In genomic region chr10:49309691-49310371, GRCh38 we compare ENCODE assay signal across 10 cellular contexts. TPM values are rescaled to one million over a fixed set of nuclear protein-coding genes. Genes with fewer than 3 reads are reported as not detected.
A peak's percentile ranks its signal among the peaks of the same experiment; 100 is the strongest.
DNase-seq lines count a peak whose midpoint lies in the region; ATAC-seq and TF ChIP-seq lines count a peak whose summit lies in the region.
"Had no signal": no experiment of that assay in that cellular context is flagged by ENCODE, and none has a peak within 500 bp of the region (broad histone marks: within the 10 kb centered on the region; RNA-seq: fewer than 3 reads in every experiment).

No MANE protein-coding gene starts in this region.

- no peak overlapping the region for H3K27ac ChIP-seq in CD4-positive, alpha-beta T cell (ENCODE audit: low read depth, low read length)

- H3K9me3 Mint-ChIP-seq in CD4-positive, alpha-beta T cell, result no peaks in the 10 kb centered on the region
- H3K9me3 Mint-ChIP-seq in immature natural killer cell, result peaks cover 0 to 2% (median 0%) of the 10 kb centered on the region in 6 donors

- DNase-seq in CD4-positive, alpha-beta T cell, result peak in 1 of 10 experiments; percentile 28
- DNase-seq in NOMO-1 treated with dmso at 0.1 percent for 144 hours (lab: John Stamatoyannopoulos, UW; ENCODE audit: unreplicated experiment) (peak; percentile 86), immature natural killer cell (peak; percentile 52 to 58 (median 56)), amygdala (lab: John Stamatoyannopoulos, UW) (no peak)
- DNase-seq in effector CD4-positive, alpha-beta T cell, result no peak
- DNase-seq: kidney, NCI-H1930 had no signal

- CTCF ChIA-PET in CD4-positive, alpha-beta T cell (lab: Charles Lee), result no interaction called here

- no peaks in the 10 kb centered on the region for H3K36me3 Mint-ChIP-seq in CD4-positive, alpha-beta T cell (ENCODE audit: low read depth)
- H3K36me3 Mint-ChIP-seq in immature natural killer cell, result peaks cover 0 to 10% (median 0%) of the 10 kb centered on the region in 3 donors

- POLR2A ChIA-PET in CD4-positive, alpha-beta T cell (lab: Charles Lee), result no interaction called here

- no peaks in the 10 kb centered on the region for H3K27me3 Mint-ChIP-seq in CD4-positive, alpha-beta T cell
- peaks cover 2 to 9% (median 7%) of the 10 kb centered on the region in 3 donors for H3K27me3 Mint-ChIP-seq in immature natural killer cell (ENCODE audit: low read depth in 3 of 3)

- H3K4me1 Mint-ChIP-seq in CD4-positive, alpha-beta T cell (ENCODE audit: low read depth), result peaks cover 9% of the 10 kb centered on the region
- H3K4me1 Mint-ChIP-seq in immature natural killer cell, result peaks cover 32 to 42% of the 10 kb centered on the region in 2 donors

- TF ChIP-seq CTCF in CD4-positive, alpha-beta T cell (IDR thresholded peaks at IDR 0.05), result no peak

- no peak overlapping the region for H3K27ac Mint-ChIP-seq in CD4-positive, alpha-beta T cell
- H3K27ac Mint-ChIP-seq in immature natural killer cell, result peak overlapping the region; percentile 81 to 90 (median 86)

- intact Hi-C loops in CD4-positive, alpha-beta T cell (cut with DNase I, micrococcal nuclease), result no loop called here

- H3K9me3 ChIP-seq in CD4-positive, alpha-beta T cell (ENCODE audit: control insufficient read depth, low read length), result no peaks in the 10 kb centered on the region

- no peaks in the 10 kb centered on the region for H3K27me3 ChIP-seq in CD4-positive, alpha-beta T cell (ENCODE audit: control insufficient read depth, insufficient read depth, low read length)

- ATAC-seq in CD4-positive, alpha-beta T cell (ENCODE audit: poor library complexity), result no peak
- ATAC-seq in GM19452 (IDR thresholded peaks at IDR 0.05; ENCODE audit: unreplicated experiment), result peak; percentile 51
- ATAC-seq in GM21515 (IDR thresholded peaks at IDR 0.05; ENCODE audit: unreplicated experiment), result no peak
- no peak for ATAC-seq in HG02884 (IDR thresholded peaks at IDR 0.05; ENCODE audit: unreplicated experiment)

- H3K4me3 Mint-ChIP-seq in CD4-positive, alpha-beta T cell, result peak overlapping the region; percentile 8
- peak overlapping the region; percentile 68 to 90 (median 83) for H3K4me3 Mint-ChIP-seq in immature natural killer cell

RNA-seq across cellular contexts. Expression of gene C10orf71, which starts 10.9 kb away (rescaled TPM):
- not detected for total RNA-seq in CD4-positive, alpha-beta T cell
- polyA plus RNA-seq in immature natural killer cell, result not detected
- total RNA-seq: kidney had no signal

Comparison
In these comparisons a context has a peak if more than half of its experiments do, and no peak if none do; other contexts are left out.
1. DNase-seq: peak in NOMO-1 treated with dmso at 0.1 percent for 144 hours (single experiment) and immature natural killer cell (3 of 3); none in amygdala (0 of 56) and effector CD4-positive, alpha-beta T cell (single experiment).